1 cellular context compared by ENCODE assay signal in the genomic region with DNA sequence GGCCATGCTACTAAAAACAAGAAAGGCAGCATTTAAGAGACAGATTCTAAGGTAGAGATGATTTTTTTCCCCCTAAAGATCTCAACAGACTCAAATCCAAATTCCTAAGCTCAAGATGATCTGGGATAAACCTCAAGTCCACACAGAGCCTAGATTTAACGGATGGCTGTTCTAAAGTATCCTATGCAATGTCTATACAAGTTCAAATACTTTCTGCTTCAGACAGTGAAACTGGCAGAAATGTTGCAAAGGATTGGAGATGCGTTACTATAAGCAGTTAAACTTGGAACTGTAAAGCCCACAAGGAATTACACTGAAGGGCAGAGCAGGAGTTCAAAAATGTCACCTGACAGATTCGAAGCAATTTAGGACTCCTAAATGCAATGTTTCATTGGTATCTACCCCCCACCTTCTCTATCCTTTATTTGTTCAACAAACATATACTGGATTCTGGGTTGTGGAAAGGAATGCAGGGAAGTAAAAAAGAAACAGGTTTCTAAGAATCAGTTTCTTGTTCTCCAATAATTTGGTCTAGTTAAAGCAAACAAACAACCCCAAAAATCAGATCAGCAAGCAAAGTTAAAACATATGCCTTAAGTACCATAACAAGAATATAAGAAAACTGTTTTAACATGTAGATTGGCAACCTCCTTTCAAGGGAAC.
TF ChIP-seq lines count a peak whose summit lies in the region.

No MANE protein-coding gene starts in this region.

TF ChIP-seq in IMR-90, 13 proteins besides CTCF, POLR2A, EP300 and RAD21 (continued from another document):
- TF ChIP-seq CHD1 (IDR thresholded peaks at IDR 0.05; ENCODE audit: low read depth, low read length) (no peak), MXI1 (IDR thresholded peaks at IDR 0.05; ENCODE audit: borderline replicate concordance, low read depth, low read length) (no peak), RFX5 (IDR thresholded peaks at IDR 0.05; ENCODE audit: low read depth, low read length) (no peak), CEBPB (IDR thresholded peaks at IDR 0.05; ENCODE audit: low read depth, low read length) (no peak)
- TF ChIP-seq, protein P1, sequence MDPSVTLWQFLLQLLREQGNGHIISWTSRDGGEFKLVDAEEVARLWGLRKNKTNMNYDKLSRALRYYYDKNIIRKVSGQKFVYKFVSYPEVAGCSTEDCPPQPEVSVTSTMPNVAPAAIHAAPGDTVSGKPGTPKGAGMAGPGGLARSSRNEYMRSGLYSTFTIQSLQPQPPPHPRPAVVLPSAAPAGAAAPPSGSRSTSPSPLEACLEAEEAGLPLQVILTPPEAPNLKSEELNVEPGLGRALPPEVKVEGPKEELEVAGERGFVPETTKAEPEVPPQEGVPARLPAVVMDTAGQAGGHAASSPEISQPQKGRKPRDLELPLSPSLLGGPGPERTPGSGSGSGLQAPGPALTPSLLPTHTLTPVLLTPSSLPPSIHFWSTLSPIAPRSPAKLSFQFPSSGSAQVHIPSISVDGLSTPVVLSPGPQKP (IDR thresholded peaks at IDR 0.05; ENCODE audit: borderline replicate concordance, low read depth, low read length), result no peak
- TF ChIP-seq, protein P2, sequence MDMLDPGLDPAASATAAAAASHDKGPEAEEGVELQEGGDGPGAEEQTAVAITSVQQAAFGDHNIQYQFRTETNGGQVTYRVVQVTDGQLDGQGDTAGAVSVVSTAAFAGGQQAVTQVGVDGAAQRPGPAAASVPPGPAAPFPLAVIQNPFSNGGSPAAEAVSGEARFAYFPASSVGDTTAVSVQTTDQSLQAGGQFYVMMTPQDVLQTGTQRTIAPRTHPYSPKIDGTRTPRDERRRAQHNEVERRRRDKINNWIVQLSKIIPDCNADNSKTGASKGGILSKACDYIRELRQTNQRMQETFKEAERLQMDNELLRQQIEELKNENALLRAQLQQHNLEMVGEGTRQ (IDR thresholded peaks at IDR 0.05; ENCODE audit: low read depth, low read length), result no peak
